ENCODE assay signal across 24 cellular contexts in the genomic region with DNA sequence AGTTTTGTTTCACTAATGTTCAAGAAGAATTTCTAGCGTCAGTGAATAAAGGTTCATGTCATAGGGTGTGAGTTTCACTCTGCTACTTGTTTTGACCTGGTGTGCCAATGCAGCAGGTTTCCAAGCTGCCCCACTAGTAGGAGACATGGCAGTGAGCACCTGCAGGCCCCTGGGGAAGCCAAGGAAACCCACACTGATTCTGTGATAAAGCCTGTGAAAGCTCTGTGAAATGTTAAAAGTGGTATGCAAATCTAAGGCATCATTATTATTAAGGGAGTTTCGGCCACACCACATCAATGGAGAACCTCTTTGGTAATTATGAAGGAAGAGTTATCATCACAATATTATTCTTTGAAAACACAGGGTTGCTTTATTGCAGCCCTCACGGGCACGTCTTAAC. TPM values are rescaled to one million over a fixed set of nuclear protein-coding genes. Genes with fewer than 3 reads are reported as not detected.
A peak's percentile ranks its signal among the peaks of the same experiment; 100 is the strongest.
DNase-seq lines count a peak whose midpoint lies in the region; ATAC-seq, FAIRE-seq and TF ChIP-seq lines count a peak whose summit lies in the region.
"Had no signal": no experiment of that assay in that cellular context is flagged by ENCODE, and none has a peak within 500 bp of the region (broad histone marks: within the 10 kb centered on the region; RNA-seq: fewer than 3 reads in every experiment).

No MANE protein-coding gene starts in this region.

- intact Hi-C loops in GM12878 (cut with micrococcal nuclease; ENCODE audit: unreplicated experiment): no loop called here

- H3K4me2 ChIP-seq in GM12878 (ENCODE audit: control insufficient read depth, insufficient read depth): no peak overlapping the region
- H3K4me2 ChIP-seq: smooth muscle cell had no signal

- no peak for TF ChIP-seq RAD21 in GM12878 (IDR thresholded peaks at IDR 0.05; ENCODE audit: insufficient read depth, low read depth, low read length)

- in situ Hi-C loops in GM12878 (cut with MboI) (no loop called here), GM13977 (cut with MboI; ENCODE audit: low pct_unique_long_range_greater_than_20kb, low sequenced_read_pairs, unreplicated experiment) (no loop called here)

- TF ChIP-seq POLR2A in GM12878 (IDR thresholded peaks at IDR 0.05; ENCODE audit: low read depth, low read length): no peak

- no peak for TF ChIP-seq CTCF in GM12878 (IDR thresholded peaks at IDR 0.05 in 2 of 3, conservative IDR thresholded peaks at IDR 0.05 in 1 of 3; ENCODE audit: control insufficient read depth in 2 of 3, extremely low read depth in 1 of 3, insufficient read depth in 1 of 3, low read depth in 3 of 3, low read length in 3 of 3)
- no peak for TF ChIP-seq CTCF in GM13977 (IDR thresholded peaks at IDR 0.05; ENCODE audit: extremely low read depth, insufficient read depth, missing control alignments)

- RAD21 ChIA-PET in GM12878 (lab: Charles Lee; ENCODE audit: unreplicated experiment): no interaction called here

- H3K27ac ChIP-seq in GM12878 (ENCODE audit: control insufficient read depth, insufficient read depth): no peak overlapping the region
- H3K27ac ChIP-seq: colonic mucosa, stomach, upper lobe of left lung had no signal

- ATAC-seq in GM18907 (IDR thresholded peaks at IDR 0.05; ENCODE audit: unreplicated experiment) (peak; percentile 80), HG02588 (IDR thresholded peaks at IDR 0.05; ENCODE audit: unreplicated experiment) (peak; percentile 58), HG03354 (IDR thresholded peaks at IDR 0.05; ENCODE audit: poor library complexity, severe bottlenecking, unreplicated experiment) (peak; percentile 66), GM12878 (peak; percentile 91), HG03097 (IDR thresholded peaks at IDR 0.05; ENCODE audit: low FRiP score, unreplicated experiment) (no peak)

- H3K9ac ChIP-seq in GM12878 (ENCODE audit: control insufficient read depth, insufficient read depth, low read length): no peak overlapping the region

- H3K27me3 ChIP-seq in GM12878 (replicated peaks in 1 of 2; ENCODE audit: control insufficient read depth in 2 of 2, insufficient read depth in 2 of 2, low read length in 1 of 2): no peaks in the 10 kb centered on the region
- H3K27me3 ChIP-seq: colonic mucosa, stomach, upper lobe of left lung had no signal

- WGBS in GM12878 (ENCODE audit: insufficient coverage, insufficient replicate concordance, low lambda C conversion rate, missing lambda C conversion rate): 3% methylated on average over 4 of the region's 4 CpGs

- no peaks in the 10 kb centered on the region for H3K9me3 ChIP-seq in GM12878 (replicated peaks; ENCODE audit: control insufficient read depth, insufficient read depth, low read length)
- H3K9me3 ChIP-seq: colonic mucosa, stomach, upper lobe of left lung had no signal

- H3K79me2 ChIP-seq in GM12878 (ENCODE audit: control insufficient read depth, insufficient read depth, low read length): no peaks in the 10 kb centered on the region

- POLR2A ChIA-PET in GM12878 (lab: Charles Lee): no interaction called here

- no peaks in the 10 kb centered on the region for H3K4me1 ChIP-seq in GM12878 (ENCODE audit: control insufficient read depth, insufficient read depth, low read length)
- H3K4me1 ChIP-seq: colonic mucosa, stomach, upper lobe of left lung had no signal

- no peak overlapping the region for H3K4me3 ChIP-seq in GM12878
- H3K4me3 ChIP-seq: colonic mucosa, smooth muscle cell, stomach, upper lobe of left lung had no signal

- CTCF ChIA-PET in GM12878 (lab: Yijun Ruan, JAX): no interaction called here

- H2AFZ ChIP-seq in GM12878 (ENCODE audit: control insufficient read depth, low read depth, low read length): no peak overlapping the region

- H4K20me1 ChIP-seq in GM12878 (ENCODE audit: control insufficient read depth, insufficient read depth): no peaks in the 10 kb centered on the region

- TF ChIP-seq EP300 in GM12878 (IDR thresholded peaks at IDR 0.05; ENCODE audit: borderline replicate concordance in 1 of 2, control insufficient read depth in 1 of 2, low read depth in 2 of 2, low read length in 2 of 2): no peak

- FAIRE-seq in GM12878 (lab: Jason Lieb, UNC): no peak
- FAIRE-seq: GM12891 had no signal

- SMC1A ChIA-PET in GM12878 (lab: Charles Lee; ENCODE audit: uncharacterized antibody, unreplicated experiment): no interaction called here

- no peaks in the 10 kb centered on the region for H3K36me3 ChIP-seq in GM12878 (ENCODE audit: control insufficient read depth in 2 of 2, insufficient read depth in 2 of 2, low read length in 1 of 2)
- H3K36me3 ChIP-seq: colonic mucosa, stomach, upper lobe of left lung had no signal

- no TSS peak for BruUV-seq in GM12878 (replicated peaks; lab: Mats Ljungman, UMichigan)

- DNase-seq in GM12878 (ENCODE audit: low read depth, low spot score): peak; percentile 16
- DNase-seq in SW 1271 (lab: John Stamatoyannopoulos, UW): no peak
- DNase-seq in GM13977 (ENCODE audit: low spot score): no peak
- DNase-seq: activated CD8-positive, alpha-beta memory T cell treated with anti-CD3 and anti-CD28 coated beads, Interleukin-2, amount 50 U/mL, for 48 hours; activated naive CD8-positive, alpha-beta T cell treated with anti-CD3 and anti-CD28 coated beads, Interleukin-2, amount 10 ng/mL, durations not matched to agents 7 days and 5 days; CD8-positive, alpha-beta memory T cell; colonic mucosa; endodermal cell; GF-D8; naive B cell; NCI-H146; NCI-H748 treated with DMSO at 0.1 percent for 48 hours; occipital lobe; OCI-M1; SHP77; stimulated activated CD4-positive, alpha-beta T cell treated with anti-CD3 and anti-CD28 coated beads, Interleukin-4, amount 100 ng/mL, for 1 hour; stomach; upper lobe of left lung had no signal

TF ChIP-seq in GM12878, 131 proteins besides CTCF, POLR2A, EP300 and RAD21:
- TF ChIP-seq IKZF2 (IDR thresholded peaks at IDR 0.05): peak; percentile 13 to 31; a peak in 2 of 4 replicates
- peak; percentile 21; the same call in 1 of the 2 replicates for TF ChIP-seq TCF12 (IDR thresholded peaks at IDR 0.05; ENCODE audit: low read depth, low read length)
- TF ChIP-seq IKZF1 (conservative IDR thresholded peaks at IDR 0.05): peak; percentile 30; the same call in 1 of the 2 replicates
- no peak for TF ChIP-seq HDAC6 (IDR thresholded peaks at IDR 0.05; ENCODE audit: unreplicated experiment)
- TF ChIP-seq POU2F2 (IDR thresholded peaks at IDR 0.05; ENCODE audit: borderline replicate concordance, low read depth, low read length): peak; percentile 78; the same call in 1 of the 3 replicates
- no peak for TF ChIP-seq CREM (IDR thresholded peaks at IDR 0.05; ENCODE audit: low read depth)
- no peak for TF ChIP-seq PAX8 (IDR thresholded peaks at IDR 0.05)
- peak; percentile 74 for TF ChIP-seq MTA2 (IDR thresholded peaks at IDR 0.05; ENCODE audit: low read depth)
- TF ChIP-seq BHLHE40 (IDR thresholded peaks at IDR 0.05; ENCODE audit: borderline replicate concordance in 1 of 2, low read depth in 2 of 2, low read length in 1 of 2): peak in 1 of 2 experiments; percentile 29; a peak in 2 of 4 replicates
- peak; percentile 30; the same call in 1 of the 2 replicates for TF ChIP-seq RUNX3 (IDR thresholded peaks at IDR 0.05; ENCODE audit: low read length)
- no peak for TF ChIP-seq FOS (IDR thresholded peaks at IDR 0.05; ENCODE audit: borderline replicate concordance, extremely low read depth, insufficient read length)
- TF ChIP-seq BCL11A (IDR thresholded peaks at IDR 0.05; ENCODE audit: low read depth, low read length): 0 out of 2 replicates have a peak, but pooled peaks have one; percentile 23
- TF ChIP-seq PAX5 (IDR thresholded peaks at IDR 0.05; ENCODE audit: borderline replicate concordance, low read depth, low read length): peak; percentile 22
- TF ChIP-seq, protein P1, sequence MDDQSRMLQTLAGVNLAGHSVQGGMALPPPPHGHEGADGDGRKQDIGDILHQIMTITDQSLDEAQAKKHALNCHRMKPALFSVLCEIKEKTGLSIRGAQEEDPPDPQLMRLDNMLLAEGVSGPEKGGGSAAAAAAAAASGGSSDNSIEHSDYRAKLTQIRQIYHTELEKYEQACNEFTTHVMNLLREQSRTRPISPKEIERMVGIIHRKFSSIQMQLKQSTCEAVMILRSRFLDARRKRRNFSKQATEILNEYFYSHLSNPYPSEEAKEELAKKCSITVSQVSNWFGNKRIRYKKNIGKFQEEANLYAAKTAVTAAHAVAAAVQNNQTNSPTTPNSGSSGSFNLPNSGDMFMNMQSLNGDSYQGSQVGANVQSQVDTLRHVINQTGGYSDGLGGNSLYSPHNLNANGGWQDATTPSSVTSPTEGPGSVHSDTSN (IDR thresholded peaks at IDR 0.05; ENCODE audit: insufficient replicate concordance, low read depth, low read length): no peak
- TF ChIP-seq POLR2AphosphoS5 (IDR thresholded peaks at IDR 0.05; ENCODE audit: low read length): no peak
- no peak for TF ChIP-seq CREB1 (IDR thresholded peaks at IDR 0.05; ENCODE audit: low read depth)
- TF ChIP-seq MEF2B (IDR thresholded peaks at IDR 0.05; ENCODE audit: partially characterized antibody, poor library complexity, severe bottlenecking): peak; percentile 85
- TF ChIP-seq ZBED1 (IDR thresholded peaks at IDR 0.05; ENCODE audit: borderline replicate concordance): no peak

RNA-seq across cellular contexts. Expression of a gene that starts 46.4 kb away (rescaled TPM):
- not detected in 2 replicates for total RNA-seq in GM12878 (2013; cell fraction: nucleolus; rRNA removed)
- total RNA-seq in GM12878 (2014; rRNA removed): not detected in 2 replicates
- total RNA-seq in GM12878 (2014; rRNA removed; fragmentation: Illumina TruSeq; extraction: Trizol): not detected in 2 replicates
- total RNA-seq in GM12878 (2021): not detected in 2 replicates
- polyA plus RNA-seq in GM12878 (2011; ENCODE audit: low read depth): not detected
- not detected in 2 replicates for polyA plus RNA-seq in GM12878 (2011; rRNA removed)
- polyA plus RNA-seq in GM12878 (2011; cell fraction: cytosol; rRNA removed): not detected in 2 replicates
- polyA plus RNA-seq in GM12878 (2011; cell fraction: nucleus; rRNA removed): not detected in 2 replicates
- not detected in 2 replicates for polyA plus RNA-seq in GM12878 (2012)
- polyA plus RNA-seq in GM12878 (2014; fragmentation: Illumina TruSeq; extraction: Trizol): not detected in 2 replicates
- not detected for polyA plus RNA-seq in GM12878 (2014; fragmentation: Nextera tagmentation; extraction: Ambion mirVana)
- polyA plus RNA-seq in GM12878 (2014; rRNA removed): not detected in 2 replicates
- polyA plus RNA-seq in GM12878 (2016; fragmentation: Nextera tagmentation; extraction: Ambion mirVana): not detected
- not detected in 2 replicates for polyA minus RNA-seq in GM12878 (2011; rRNA and poly(A)+ RNA removed)
- not detected in 2 replicates for polyA minus RNA-seq in GM12878 (2011; cell fraction: cytosol; rRNA and poly(A)+ RNA removed)
- not detected in 2 replicates for polyA minus RNA-seq in GM12878 (2011; cell fraction: nucleus; rRNA and poly(A)+ RNA removed)
- total RNA-seq: activated naive CD8-positive, alpha-beta T cell treated with anti-CD3 and anti-CD28 coated beads, Interleukin-2, amount 10 ng/mL, durations not matched to agents 7 days and 5 days; CD8-positive, alpha-beta memory T cell; endodermal cell; occipital lobe; smooth muscle cell had no signal
- polyA plus RNA-seq: CD8-positive, alpha-beta memory T cell; smooth muscle cell; stomach had no signal
